ENCODE assay signal across 24 cellular contexts in the genomic region with DNA sequence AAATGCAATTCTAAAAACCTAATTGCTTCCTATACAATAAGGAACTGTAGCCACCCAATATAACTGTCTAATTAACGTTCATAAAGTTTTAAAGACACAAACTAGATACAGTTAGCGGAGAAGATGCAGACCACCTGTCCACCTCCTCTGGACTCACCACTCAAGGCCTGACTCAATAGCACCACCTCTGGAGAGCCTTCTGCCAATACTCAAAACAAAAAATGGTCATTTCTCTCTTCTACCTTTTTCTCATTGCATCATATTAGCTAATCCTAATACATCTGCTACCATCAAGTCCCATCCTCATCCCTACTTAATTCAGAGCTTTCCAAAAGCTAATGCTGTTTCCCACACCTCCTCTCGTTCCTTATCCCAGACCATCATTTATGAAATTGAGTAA.
DNase-seq lines count a peak whose midpoint lies in the region; ATAC-seq and TF ChIP-seq lines count a peak whose summit lies in the region.
"Had no signal": no experiment of that assay in that cellular context is flagged by ENCODE, and none has a peak within 500 bp of the region (broad histone marks: within the 10 kb centered on the region; RNA-seq: fewer than 3 reads in every experiment).

No MANE protein-coding gene starts in this region.

- H4K20me1 ChIP-seq in SK-N-SH (ENCODE audit: insufficient read depth): no peaks in the 10 kb centered on the region
- peaks cover 28% of the 10 kb centered on the region for H4K20me1 ChIP-seq in Loucy (ENCODE audit: insufficient read depth, low read length, poor library complexity, severe bottlenecking)
- no peaks in the 10 kb centered on the region for H4K20me1 ChIP-seq in neural progenitor cell (ENCODE audit: low read depth)
- H4K20me1 ChIP-seq: BLaER1 had no signal

- no peaks in the 10 kb centered on the region for H3K9me2 ChIP-seq in SK-N-SH
- no peaks in the 10 kb centered on the region for H3K9me2 ChIP-seq in Loucy (replicated peaks; ENCODE audit: low read depth, low read length)

- H3K27ac Mint-ChIP-seq in neural progenitor cell: no peak overlapping the region
- H3K27ac Mint-ChIP-seq: mesothelial cell of epicardium; nephron; stimulated activated naive B cell treated with anti-CD40 and anti-IgM and Interleukin-4, amounts not matched to agents 10 μg/mL and 1 μg/mL and 100 μg/mL, for 72 hours had no signal

- H3K27me3 ChIP-seq in SK-N-SH (ENCODE audit: insufficient read depth): no peaks in the 10 kb centered on the region
- H3K27me3 ChIP-seq in Loucy (ENCODE audit: insufficient read depth, low read length, poor library complexity, severe bottlenecking): no peaks in the 10 kb centered on the region
- no peaks in the 10 kb centered on the region for H3K27me3 ChIP-seq in neural progenitor cell
- H3K27me3 ChIP-seq: BLaER1, left lung, SJSA1, testis had no signal

- DNase-seq in SK-N-SH (no peak), choroid plexus epithelial cell (ENCODE audit: low read depth) (no peak), neural progenitor cell (ENCODE audit: low spot score) (peak; percentile 7), HPDE6-E6E7 (ENCODE audit: extremely low spot score) (no peak), omental fat pad (ENCODE audit: low spot score) (no peak), NOMO-1 treated with dmso at 0.1 percent for 144 hours (lab: John Stamatoyannopoulos, UW; ENCODE audit: unreplicated experiment) (no peak)
- DNase-seq: activated CD4-positive, alpha-beta T cell treated with anti-CD3 and anti-CD28 coated beads, Interleukin-2, amount 50 U/mL, for 48 hours; amniotic stem cell; left lung; NCI-H524 treated with DMSO at 0.1 percent for 48 hours; posterior cingulate gyrus; stimulated activated CD4-positive, alpha-beta T cell treated with anti-CD3 and anti-CD28 coated beads, Interleukin-1b, Interleukin-23, amount 100 ng/mL, for 48 hours; stimulated activated naive B cell treated with anti-CD40 and anti-IgM and Interleukin-4, amounts not matched to agents 10 μg/mL and 1 μg/mL and 100 μg/mL, for 72 hours; testis had no signal

- CTCF ChIA-PET in SK-N-SH (lab: Yijun Ruan, JAX): interaction anchor here (1.3 kb wide), 1 partner anchor 15 kb away, joined by 3 read pairs; no protein-coding TSS in a partner anchor

- TF ChIP-seq CTCF in SK-N-SH (IDR thresholded peaks at IDR 0.05): peak; percentile 21; the same call in 1 of the 2 replicates
- TF ChIP-seq CTCF in Loucy (conservative IDR thresholded peaks at IDR 0.05; ENCODE audit: low read length): peak; percentile 59
- peak; percentile 25 for TF ChIP-seq CTCF in choroid plexus epithelial cell (conservative IDR thresholded peaks at IDR 0.05; ENCODE audit: low read depth, low read length)
- peak; percentile 46 for TF ChIP-seq CTCF in neural progenitor cell (IDR thresholded peaks at IDR 0.05)
- no peak for TF ChIP-seq CTCF in omental fat pad (IDR thresholded peaks at IDR 0.05)

- WGBS in SK-N-SH (ENCODE audit: low lambda C conversion rate): 84% methylated on average over 3 of the region's 3 CpGs

- peak; percentile 21; the same call in 1 of the 2 replicates for TF ChIP-seq RAD21 in SK-N-SH (IDR thresholded peaks at IDR 0.05; ENCODE audit: low read length)

- H3K27ac ChIP-seq in SK-N-SH (ENCODE audit: low read depth in 2 of 2, low read length in 1 of 2): no peak overlapping the region
- no peak overlapping the region for H3K27ac ChIP-seq in neural progenitor cell
- H3K27ac ChIP-seq: BLaER1, left lung, SJSA1, testis, VCaP had no signal

- POLR2A ChIA-PET in SK-N-SH (lab: Yijun Ruan, JAX): no interaction called here

- no peaks in the 10 kb centered on the region for H3F3A ChIP-seq in SK-N-SH (replicated peaks; ENCODE audit: insufficient read depth)
- H3F3A ChIP-seq in Loucy (ENCODE audit: low read depth): no peaks in the 10 kb centered on the region
- H3F3A ChIP-seq in neural progenitor cell (ENCODE audit: low read depth): no peaks in the 10 kb centered on the region

- H3K9me3 ChIP-seq in SK-N-SH (no peaks in the 10 kb centered on the region), Loucy (ENCODE audit: insufficient read depth, low read depth, low read length) (no peaks in the 10 kb centered on the region), neural progenitor cell (ENCODE audit: low read depth) (no peaks in the 10 kb centered on the region)
- H3K9me3 ChIP-seq: BLaER1, left lung, SJSA1, testis had no signal

- H2AFZ ChIP-seq in SK-N-SH (ENCODE audit: low read depth): no peak overlapping the region
- H2AFZ ChIP-seq in Loucy (ENCODE audit: low read length): no peak overlapping the region
- no peak overlapping the region for H2AFZ ChIP-seq in neural progenitor cell (replicated peaks)

- H3K4me2 ChIP-seq in SK-N-SH: no peak overlapping the region
- H3K4me2 ChIP-seq in Loucy (ENCODE audit: low read depth, low read length, poor library complexity, severe bottlenecking): no peak overlapping the region
- H3K4me2 ChIP-seq in neural progenitor cell: no peak overlapping the region

- H3K4me3 ChIP-seq in SK-N-SH (ENCODE audit: low read depth in 2 of 2, low read length in 1 of 2) (no peak overlapping the region), Loucy (ENCODE audit: low read length, poor library complexity, severe bottlenecking) (no peak overlapping the region), choroid plexus epithelial cell (ENCODE audit: low read depth, low read length) (no peak overlapping the region), neural progenitor cell (no peak overlapping the region)
- H3K4me3 ChIP-seq: BLaER1, left lung, SJSA1, testis had no signal

- no peaks in the 10 kb centered on the region for H3K79me2 ChIP-seq in SK-N-SH (ENCODE audit: insufficient read depth)
- H3K79me2 ChIP-seq in Loucy (ENCODE audit: insufficient read depth, low read length): peaks cover 78% of the 10 kb centered on the region
- H3K79me2 ChIP-seq in neural progenitor cell (ENCODE audit: low read depth): no peaks in the 10 kb centered on the region

- H3K9ac ChIP-seq in SK-N-SH (no peak overlapping the region), Loucy (ENCODE audit: low read depth, low read length, poor library complexity, severe bottlenecking) (no peak overlapping the region), neural progenitor cell (no peak overlapping the region)
- H3K9ac ChIP-seq: BLaER1 had no signal

- H3K9me3 Mint-ChIP-seq in neural progenitor cell: no peaks in the 10 kb centered on the region
- H3K9me3 Mint-ChIP-seq: central memory CD8-positive, alpha-beta T cell; mesothelial cell of epicardium; nephron; stimulated activated naive B cell treated with anti-CD40 and anti-IgM and Interleukin-4, amounts not matched to agents 10 μg/mL and 1 μg/mL and 100 μg/mL, for 72 hours had no signal

- no peak for TF ChIP-seq EP300 in SK-N-SH (IDR thresholded peaks at IDR 0.05; ENCODE audit: borderline replicate concordance in 1 of 2, low read depth in 1 of 2, low read length in 1 of 2)

- no peaks in the 10 kb centered on the region for H3K36me3 ChIP-seq in SK-N-SH (replicated peaks in 1 of 2; ENCODE audit: control insufficient read depth in 1 of 2, insufficient read depth in 2 of 2, low read length in 1 of 2)
- H3K36me3 ChIP-seq in Loucy (ENCODE audit: insufficient read depth, low read length): no peaks in the 10 kb centered on the region
- no peaks in the 10 kb centered on the region for H3K36me3 ChIP-seq in neural progenitor cell
- H3K36me3 ChIP-seq: BLaER1, left lung, SJSA1 had no signal

- H3K4me1 ChIP-seq in SK-N-SH (ENCODE audit: control insufficient read depth in 1 of 2, insufficient read depth in 2 of 2, low read depth in 1 of 2, low read length in 1 of 2) (no peaks in the 10 kb centered on the region), Loucy (ENCODE audit: insufficient read depth, low read length, poor library complexity, severe bottlenecking) (peaks cover 45% of the 10 kb centered on the region), neural progenitor cell (no peaks in the 10 kb centered on the region)
- H3K4me1 ChIP-seq: left lung, SJSA1, testis had no signal

- ATAC-seq in SK-N-SH treated with all-trans-retinoic acid at 6 μM for 48 hours (no peak), omental fat pad (ENCODE audit: low FRiP score) (no peak)
- ATAC-seq: esophagus mucosa; left lung; Panc1; stimulated activated naive B cell treated with anti-CD40 and anti-IgM and Interleukin-4, amounts not matched to agents 10 μg/mL and 1 μg/mL and 100 μg/mL, for 72 hours had no signal

- peaks cover 4% of the 10 kb centered on the region for H3K4me1 Mint-ChIP-seq in neural progenitor cell
- H3K4me1 Mint-ChIP-seq: nephron had no signal

- H3K27me3 Mint-ChIP-seq in neural progenitor cell (ENCODE audit: insufficient read depth, low read depth): no peaks in the 10 kb centered on the region
- H3K27me3 Mint-ChIP-seq: central memory CD8-positive, alpha-beta T cell had no signal

- H3K36me3 Mint-ChIP-seq in neural progenitor cell: peaks cover 1% of the 10 kb centered on the region
- H3K36me3 Mint-ChIP-seq: mesothelial cell of epicardium; stimulated activated naive B cell treated with anti-CD40 and anti-IgM and Interleukin-4, amounts not matched to agents 10 μg/mL and 1 μg/mL and 100 μg/mL, for 72 hours had no signal

- H3K4me3 Mint-ChIP-seq in neural progenitor cell: no peak overlapping the region
- H3K4me3 Mint-ChIP-seq: central memory CD8-positive, alpha-beta T cell; mesothelial cell of epicardium; nephron; stimulated activated naive B cell treated with anti-CD40 and anti-IgM and Interleukin-4, amounts not matched to agents 10 μg/mL and 1 μg/mL and 100 μg/mL, for 72 hours had no signal

TF ChIP-seq in SK-N-SH, 30 proteins besides CTCF, POLR2A, EP300 and RAD21 (continues in another document):
- TF ChIP-seq, protein P1, sequence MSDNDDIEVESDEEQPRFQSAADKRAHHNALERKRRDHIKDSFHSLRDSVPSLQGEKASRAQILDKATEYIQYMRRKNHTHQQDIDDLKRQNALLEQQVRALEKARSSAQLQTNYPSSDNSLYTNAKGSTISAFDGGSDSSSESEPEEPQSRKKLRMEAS (IDR thresholded peaks at IDR 0.05; ENCODE audit: low read depth): no peak
- TF ChIP-seq RXRA (IDR thresholded peaks at IDR 0.05; ENCODE audit: borderline replicate concordance, low read depth): no peak
- no peak for TF ChIP-seq GABPA (IDR thresholded peaks at IDR 0.05; ENCODE audit: low read depth)
- no peak for TF ChIP-seq TAF1 (IDR thresholded peaks at IDR 0.05; ENCODE audit: borderline replicate concordance, low read depth, low read length)
- no peak for TF ChIP-seq NFIC (IDR thresholded peaks at IDR 0.05; ENCODE audit: borderline replicate concordance)
- no peak for TF ChIP-seq FOXM1 (IDR thresholded peaks at IDR 0.05; ENCODE audit: low read depth)

TF ChIP-seq in SK-N-SH treated with all-trans-retinoic acid at 6 μM for 48 hours, 23 proteins besides CTCF, POLR2A, EP300 and RAD21 (continues in another document):
- no peak for TF ChIP-seq OSR1 (CRISPR knock-in tag; IDR thresholded peaks at IDR 0.05)

Comparison
In these comparisons a context has a peak if more than half of its experiments do, and no peak if none do; other contexts are left out.
1. CTCF ChIP-seq: peak in SK-N-SH (single experiment), Loucy (single experiment), choroid plexus epithelial cell (single experiment) and neural progenitor cell (single experiment); none in omental fat pad (0 of 3).